In the genomic region with DNA sequence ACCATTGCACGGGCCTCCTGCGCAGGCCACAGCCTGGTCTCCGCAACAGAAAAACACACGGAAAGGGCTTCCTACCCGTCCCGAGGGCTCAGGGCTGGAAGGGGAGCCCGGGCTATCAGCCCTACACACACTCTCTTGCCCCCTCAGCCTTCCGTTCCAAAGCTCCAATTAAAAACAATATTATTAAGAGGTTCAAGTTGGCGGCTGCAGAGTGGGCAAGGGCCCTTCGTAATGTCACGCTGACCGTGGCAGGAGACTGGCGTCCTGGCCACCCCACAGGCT, we compare ENCODE assay signal across 1 cellular context.
TF ChIP-seq lines count a peak whose summit lies in the region.

No MANE protein-coding gene starts in this region.

TF ChIP-seq in WTC11, 78 proteins besides CTCF, POLR2A, EP300 and RAD21:
- TF ChIP-seq, protein P1, sequence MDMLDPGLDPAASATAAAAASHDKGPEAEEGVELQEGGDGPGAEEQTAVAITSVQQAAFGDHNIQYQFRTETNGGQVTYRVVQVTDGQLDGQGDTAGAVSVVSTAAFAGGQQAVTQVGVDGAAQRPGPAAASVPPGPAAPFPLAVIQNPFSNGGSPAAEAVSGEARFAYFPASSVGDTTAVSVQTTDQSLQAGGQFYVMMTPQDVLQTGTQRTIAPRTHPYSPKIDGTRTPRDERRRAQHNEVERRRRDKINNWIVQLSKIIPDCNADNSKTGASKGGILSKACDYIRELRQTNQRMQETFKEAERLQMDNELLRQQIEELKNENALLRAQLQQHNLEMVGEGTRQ (CRISPR knock-in tag; IDR thresholded peaks at IDR 0.05): no peak
- TF ChIP-seq TCF7 (CRISPR knock-in tag; IDR thresholded peaks at IDR 0.05; ENCODE audit: low read depth) (no peak), SMAD3 (CRISPR knock-in tag; IDR thresholded peaks at IDR 0.05; ENCODE audit: borderline replicate concordance) (no peak), GTF2I (CRISPR knock-in tag; conservative IDR thresholded peaks at IDR 0.05) (no peak), OVOL2 (CRISPR knock-in tag; IDR thresholded peaks at IDR 0.05; ENCODE audit: borderline replicate concordance) (no peak), ETV6 (CRISPR knock-in tag; IDR thresholded peaks at IDR 0.05) (no peak), E2F1 (CRISPR knock-in tag; IDR thresholded peaks at IDR 0.05) (no peak), NR1H2 (CRISPR knock-in tag; IDR thresholded peaks at IDR 0.05) (no peak), GRHL2 (CRISPR knock-in tag; IDR thresholded peaks at IDR 0.05; ENCODE audit: insufficient replicate concordance, severe bottlenecking) (no peak), ZNF232 (CRISPR knock-in tag; IDR thresholded peaks at IDR 0.05) (no peak), EMX1 (CRISPR knock-in tag; IDR thresholded peaks at IDR 0.05) (no peak), TP53 (CRISPR knock-in tag; IDR thresholded peaks at IDR 0.05) (no peak), ZBTB43 (CRISPR knock-in tag; IDR thresholded peaks at IDR 0.05) (no peak), ZNF219 (CRISPR knock-in tag; IDR thresholded peaks at IDR 0.05; ENCODE audit: borderline replicate concordance) (no peak), ZNF416 (CRISPR knock-in tag; IDR thresholded peaks at IDR 0.05) (no peak), KAT7 (CRISPR knock-in tag; IDR thresholded peaks at IDR 0.05; ENCODE audit: borderline replicate concordance) (no peak)
- TF ChIP-seq, protein P2, sequence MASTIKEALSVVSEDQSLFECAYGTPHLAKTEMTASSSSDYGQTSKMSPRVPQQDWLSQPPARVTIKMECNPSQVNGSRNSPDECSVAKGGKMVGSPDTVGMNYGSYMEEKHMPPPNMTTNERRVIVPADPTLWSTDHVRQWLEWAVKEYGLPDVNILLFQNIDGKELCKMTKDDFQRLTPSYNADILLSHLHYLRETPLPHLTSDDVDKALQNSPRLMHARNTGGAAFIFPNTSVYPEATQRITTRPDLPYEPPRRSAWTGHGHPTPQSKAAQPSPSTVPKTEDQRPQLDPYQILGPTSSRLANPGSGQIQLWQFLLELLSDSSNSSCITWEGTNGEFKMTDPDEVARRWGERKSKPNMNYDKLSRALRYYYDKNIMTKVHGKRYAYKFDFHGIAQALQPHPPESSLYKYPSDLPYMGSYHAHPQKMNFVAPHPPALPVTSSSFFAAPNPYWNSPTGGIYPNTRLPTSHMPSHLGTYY (CRISPR knock-in tag; IDR thresholded peaks at IDR 0.05): no peak
- TF ChIP-seq, protein P3, sequence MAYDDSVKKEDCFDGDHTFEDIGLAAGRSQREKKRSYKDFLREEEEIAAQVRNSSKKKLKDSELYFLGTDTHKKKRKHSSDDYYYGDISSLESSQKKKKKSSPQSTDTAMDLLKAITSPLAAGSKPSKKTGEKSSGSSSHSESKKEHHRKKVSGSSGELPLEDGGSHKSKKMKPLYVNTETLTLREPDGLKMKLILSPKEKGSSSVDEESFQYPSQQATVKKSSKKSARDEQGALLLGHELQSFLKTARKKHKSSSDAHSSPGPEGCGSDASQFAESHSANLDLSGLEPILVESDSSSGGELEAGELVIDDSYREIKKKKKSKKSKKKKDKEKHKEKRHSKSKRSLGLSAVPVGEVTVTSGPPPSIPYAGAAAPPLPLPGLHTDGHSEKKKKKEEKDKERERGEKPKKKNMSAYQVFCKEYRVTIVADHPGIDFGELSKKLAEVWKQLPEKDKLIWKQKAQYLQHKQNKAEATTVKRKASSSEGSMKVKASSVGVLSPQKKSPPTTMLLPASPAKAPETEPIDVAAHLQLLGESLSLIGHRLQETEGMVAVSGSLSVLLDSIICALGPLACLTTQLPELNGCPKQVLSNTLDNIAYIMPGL (CRISPR knock-in tag; IDR thresholded peaks at IDR 0.05): no peak
- TF ChIP-seq, protein P4, sequence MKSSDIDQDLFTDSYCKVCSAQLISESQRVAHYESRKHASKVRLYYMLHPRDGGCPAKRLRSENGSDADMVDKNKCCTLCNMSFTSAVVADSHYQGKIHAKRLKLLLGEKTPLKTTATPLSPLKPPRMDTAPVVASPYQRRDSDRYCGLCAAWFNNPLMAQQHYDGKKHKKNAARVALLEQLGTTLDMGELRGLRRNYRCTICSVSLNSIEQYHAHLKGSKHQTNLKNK (CRISPR knock-in tag; IDR thresholded peaks at IDR 0.05): no peak
